ENCODE assay signal across 8 cellular contexts in the genomic region with DNA sequence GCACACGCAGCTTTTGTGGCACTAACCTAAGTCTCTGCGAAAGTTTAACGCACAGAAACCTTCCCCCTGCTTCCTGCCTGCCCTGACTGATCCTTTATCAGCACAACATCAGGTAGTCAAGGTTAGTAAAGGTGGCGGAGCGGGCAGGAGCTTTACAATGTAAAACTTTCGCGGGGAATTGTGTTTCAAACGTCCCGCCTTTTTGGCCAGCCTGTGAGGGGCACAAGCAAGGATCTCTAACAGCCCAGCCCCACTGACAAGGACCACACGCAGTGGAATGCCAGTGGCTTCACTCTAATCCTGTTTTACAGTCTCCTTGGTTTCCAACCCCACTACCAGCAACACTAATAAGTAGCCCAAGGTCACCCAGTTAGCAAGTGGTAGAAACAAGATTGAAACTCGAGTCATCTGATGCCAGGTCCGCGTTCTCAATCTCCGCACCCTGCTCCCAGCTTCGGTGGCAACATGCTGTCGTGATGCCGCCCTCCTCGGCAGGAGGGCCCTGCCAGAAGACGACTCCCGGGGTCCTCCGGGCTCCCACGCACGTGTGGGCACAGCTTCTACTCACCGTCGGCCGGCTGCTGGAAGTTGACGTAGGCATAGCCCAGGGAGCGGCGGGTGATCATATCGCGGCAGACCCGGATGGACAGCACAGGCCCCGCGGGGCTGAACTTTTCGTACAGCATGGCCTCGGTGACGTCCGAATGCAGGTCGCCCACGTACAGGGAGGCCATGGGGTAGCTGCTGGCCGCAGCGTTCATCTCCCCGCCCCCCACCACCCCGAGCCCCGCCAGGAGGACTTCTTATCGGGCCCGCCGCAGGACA. TPM values are rescaled to one million over a fixed set of nuclear protein-coding genes. Genes with fewer than 3 reads are reported as not detected.
A peak's percentile ranks its signal among the peaks of the same experiment; 100 is the strongest.
DNase-seq lines count a peak whose midpoint lies in the region; ATAC-seq, FAIRE-seq and TF ChIP-seq lines count a peak whose summit lies in the region.

No MANE protein-coding gene starts in this region.

- ATAC-seq in HG03039 (IDR thresholded peaks at IDR 0.05; ENCODE audit: unreplicated experiment) (peak; percentile 8), pancreas (peak; percentile 42 to 58 (median 50)), HG03196 (IDR thresholded peaks at IDR 0.05; ENCODE audit: unreplicated experiment) (no peak)

- intact Hi-C loops in Calu3 (cut with micrococcal nuclease; ENCODE audit: unreplicated experiment), result loop anchor here (1.0 kb wide), 1 partner anchor 8 kb away; no protein-coding TSS in a partner anchor
- intact Hi-C loops in cardiac septum (cut with DNase I), result loop anchor here (2.0 kb wide), 1 partner anchor 35 kb away; no protein-coding TSS in a partner anchor
- intact Hi-C loops in pancreas (cut with DNase I), result no loop called here

- H3K27ac Mint-ChIP-seq in Calu3 (ENCODE audit: unreplicated experiment), result peak overlapping the region; percentile 65
- peak overlapping the region; percentile 92 for H3K27ac Mint-ChIP-seq in activated naive CD8-positive, alpha-beta T cell treated with anti-CD3 and anti-CD28 coated beads for 36 hours

- BruUV-seq in Calu3 (replicated peaks; lab: Mats Ljungman, UMichigan), result no TSS peak

- H3K36me3 ChIP-seq in SK-N-MC (ENCODE audit: insufficient read depth, low read length) (peaks cover 52% of the 10 kb centered on the region), pancreas (peaks cover 0 to 19% (median 15%) of the 10 kb centered on the region in 3 donors)

- no peaks in the 10 kb centered on the region for H3K27me3 Mint-ChIP-seq in Calu3 (ENCODE audit: unreplicated experiment)
- no peaks in the 10 kb centered on the region for H3K27me3 Mint-ChIP-seq in activated naive CD8-positive, alpha-beta T cell treated with anti-CD3 and anti-CD28 coated beads for 36 hours

- H3K9me3 ChIP-seq in SK-N-MC (ENCODE audit: low read depth, low read length), result no peaks in the 10 kb centered on the region
- H3K9me3 ChIP-seq in pancreas, result no peaks in the 10 kb centered on the region

- peaks cover 50% of the 10 kb centered on the region for H3K36me3 Mint-ChIP-seq in Calu3 (ENCODE audit: insufficient read depth, unreplicated experiment)
- peaks cover 47% of the 10 kb centered on the region for H3K36me3 Mint-ChIP-seq in activated naive CD8-positive, alpha-beta T cell treated with anti-CD3 and anti-CD28 coated beads for 36 hours

- H3K27ac ChIP-seq in SK-N-MC (no peak overlapping the region; the same call in 1 of the 2 replicates), pancreas (peak overlapping the region; percentile 75 to 85 (median 80))

- 1 to 2% methylated on average over 48 of the region's 48 CpGs for WGBS in pancreas, 2 donors

- FAIRE-seq in pancreas (lab: Jason Lieb, UNC), result no peak

- TF ChIP-seq CTCF in Calu3 (IDR thresholded peaks at IDR 0.05; ENCODE audit: unreplicated experiment) (no peak), pancreas (IDR thresholded peaks at IDR 0.05) (no peak)

- H3K4me3 Mint-ChIP-seq in Calu3 (ENCODE audit: low read depth, unreplicated experiment), result peak overlapping the region; percentile 86
- peak overlapping the region; percentile 96 for H3K4me3 Mint-ChIP-seq in activated naive CD8-positive, alpha-beta T cell treated with anti-CD3 and anti-CD28 coated beads for 36 hours

- H3K4me1 Mint-ChIP-seq in Calu3 (ENCODE audit: low read depth, unreplicated experiment), result peaks cover 22% of the 10 kb centered on the region
- H3K4me1 Mint-ChIP-seq in activated naive CD8-positive, alpha-beta T cell treated with anti-CD3 and anti-CD28 coated beads for 36 hours, result peaks cover 41% of the 10 kb centered on the region

- DNase-seq in Calu3 (peak; percentile 34), SK-N-MC (ENCODE audit: low read depth, low spot score) (no peak), cardiac septum (ENCODE audit: low spot score) (peak; percentile 85), pancreas (peak; percentile 62 to 89 (median 68)), pons (ENCODE audit: low spot score) (no peak)
- peak; percentile 57 for DNase-seq in activated naive CD8-positive, alpha-beta T cell treated with anti-CD3 and anti-CD28 coated beads for 36 hours

- peaks cover 5 to 33% (median 17%) of the 10 kb centered on the region in 3 donors for H3K4me1 ChIP-seq in pancreas

- no peaks in the 10 kb centered on the region for H3K9me3 Mint-ChIP-seq in Calu3 (ENCODE audit: low read depth, unreplicated experiment)
- no peaks in the 10 kb centered on the region for H3K9me3 Mint-ChIP-seq in activated naive CD8-positive, alpha-beta T cell treated with anti-CD3 and anti-CD28 coated beads for 36 hours

- H3K4me3 ChIP-seq in SK-N-MC (peak overlapping the region; percentile 93), pancreas (peak overlapping the region; percentile 48 to 92 (median 84))

- CTCF ChIA-PET in Calu3 (lab: Charles Lee), result interaction anchor here (0.6 to 2.3 kb wide), 3 partner anchors 20 to 1567 kb away, joined by 3 to 14 read pairs (median 9); no protein-coding TSS in a partner anchor

- H3K9ac ChIP-seq in SK-N-MC (ENCODE audit: insufficient read length), result peak overlapping the region; percentile 99

- no peaks in the 10 kb centered on the region for H3K27me3 ChIP-seq in pancreas

RNA-seq across cellular contexts. Expression of a gene that starts 1.2 kb away (rescaled TPM):
- total RNA-seq in Calu3 (2022) (193 and 213 TPM in 2 replicates), cardiac septum (239 TPM), pancreas (100 to 1,000 TPM; 322 to 675 (median 563) TPM)
- total RNA-seq in activated naive CD8-positive, alpha-beta T cell treated with anti-CD3 and anti-CD28 coated beads for 36 hours, result 100 to 1,000 TPM; 445 to 490 TPM
- polyA plus RNA-seq in pancreas, result 100 to 1,000 TPM; 166 to 263 TPM

Comparison
In these comparisons a context has a peak if more than half of its experiments do, and no peak if none do; other contexts are left out.
1. DNase-seq: peak in Calu3 (single experiment), activated naive CD8-positive, alpha-beta T cell treated with anti-CD3 and anti-CD28 coated beads for 36 hours (single experiment), cardiac septum (single experiment) and pancreas (6 of 6); none in SK-N-MC (single experiment) and pons (single experiment).
2. intact Hi-C loops: an anchor here in Calu3 (1.0 kb wide) and cardiac septum (2.0 kb wide); none called in pancreas.